In genomic region chrX:118496763-118497079, GRCh38 we compare ENCODE assay signal across 8 cellular contexts. TPM values are rescaled to one million over a fixed set of nuclear protein-coding genes. Genes with fewer than 3 reads are reported as not detected.
DNase-seq lines count a peak whose midpoint lies in the region; ATAC-seq and TF ChIP-seq lines count a peak whose summit lies in the region.

No MANE protein-coding gene starts in this region.

- H3K27me3 ChIP-seq in muscle layer of colon (ENCODE audit: control insufficient read depth in 1 of 2, insufficient read depth in 2 of 2, low read length in 2 of 2): peaks cover 0 to 12% of the 10 kb centered on the region in 2 donors

- peak overlapping the region; percentile 93 to 98 (median 98) for H3K27ac Mint-ChIP-seq in IgD-negative memory B cell
- H3K27ac Mint-ChIP-seq in central memory CD8-positive, alpha-beta T cell (ENCODE audit: low read depth): peak overlapping the region; percentile 99

- H3K4me1 ChIP-seq in muscle layer of colon (ENCODE audit: insufficient read depth, low read length): peaks cover 4% of the 10 kb centered on the region

- ATAC-seq in GM19372 (IDR thresholded peaks at IDR 0.05; ENCODE audit: low read depth, unreplicated experiment): peak; percentile 0
- no peak for ATAC-seq in central memory CD8-positive, alpha-beta T cell (replicated peaks; ENCODE audit: extremely low read depth, poor library complexity, severe bottlenecking)

- H3K9me3 ChIP-seq in muscle layer of colon (ENCODE audit: low read length): no peaks in the 10 kb centered on the region

- H3K27me3 Mint-ChIP-seq in IgD-negative memory B cell: no peaks in the 10 kb centered on the region
- H3K27me3 Mint-ChIP-seq in central memory CD8-positive, alpha-beta T cell: no peaks in the 10 kb centered on the region

- peak overlapping the region; percentile 68 for H3K9ac ChIP-seq in muscle layer of colon (ENCODE audit: low read length)

- H3K4me3 Mint-ChIP-seq in IgD-negative memory B cell: peak overlapping the region; percentile 91 to 100 (median 98)
- peak overlapping the region; percentile 97 for H3K4me3 Mint-ChIP-seq in central memory CD8-positive, alpha-beta T cell

- H3K27ac ChIP-seq in muscle layer of colon (ENCODE audit: low read depth, low read length): peak overlapping the region; percentile 56

- H3K36me3 ChIP-seq in muscle layer of colon (ENCODE audit: insufficient read depth, low read length): no peaks in the 10 kb centered on the region

- H3K4me1 Mint-ChIP-seq in IgD-negative memory B cell: peaks cover 13 to 18% (median 15%) of the 10 kb centered on the region in 3 donors
- H3K4me1 Mint-ChIP-seq in central memory CD8-positive, alpha-beta T cell: peaks cover 28% of the 10 kb centered on the region

- TF ChIP-seq CTCF in AG09309 (IDR thresholded peaks at IDR 0.05; ENCODE audit: control insufficient read depth, insufficient read depth, low read depth, low read length, missing control alignments): no peak
- TF ChIP-seq CTCF in GM10266 (IDR thresholded peaks at IDR 0.05; ENCODE audit: control insufficient read depth, insufficient read depth, low read depth, missing control alignments): no peak

- peaks cover 2% of the 10 kb centered on the region for H3K36me3 Mint-ChIP-seq in IgD-negative memory B cell
- H3K36me3 Mint-ChIP-seq in central memory CD8-positive, alpha-beta T cell (ENCODE audit: insufficient read depth): peaks cover 23% of the 10 kb centered on the region

- DNase-seq in AG09309 (ENCODE audit: low read depth) (no peak), NCI-H187 (lab: John Stamatoyannopoulos, UW) (no peak), RPMI8226 (no peak), GM10266 (ENCODE audit: extremely low spot score) (no peak)
- no peak for DNase-seq in central memory CD8-positive, alpha-beta T cell (ENCODE audit: low spot score in 2 of 2)

- no peaks in the 10 kb centered on the region for H3K9me3 Mint-ChIP-seq in IgD-negative memory B cell
- H3K9me3 Mint-ChIP-seq in central memory CD8-positive, alpha-beta T cell: no peaks in the 10 kb centered on the region

- H3K4me3 ChIP-seq in AG09309 (ENCODE audit: control insufficient read depth, low read depth, low read length) (peak overlapping the region; percentile 81), muscle layer of colon (ENCODE audit: low read depth in 1 of 2, low read length in 2 of 2) (peak overlapping the region; percentile 74 to 77)

RNA-seq across cellular contexts. Expression of gene DOCK11, which starts 1.1 kb away (rescaled TPM):
- 22.3 TPM for polyA plus RNA-seq in IgD-negative memory B cell
